Comparison of ENCODE assay signal across 2 cellular contexts in the genomic region with DNA sequence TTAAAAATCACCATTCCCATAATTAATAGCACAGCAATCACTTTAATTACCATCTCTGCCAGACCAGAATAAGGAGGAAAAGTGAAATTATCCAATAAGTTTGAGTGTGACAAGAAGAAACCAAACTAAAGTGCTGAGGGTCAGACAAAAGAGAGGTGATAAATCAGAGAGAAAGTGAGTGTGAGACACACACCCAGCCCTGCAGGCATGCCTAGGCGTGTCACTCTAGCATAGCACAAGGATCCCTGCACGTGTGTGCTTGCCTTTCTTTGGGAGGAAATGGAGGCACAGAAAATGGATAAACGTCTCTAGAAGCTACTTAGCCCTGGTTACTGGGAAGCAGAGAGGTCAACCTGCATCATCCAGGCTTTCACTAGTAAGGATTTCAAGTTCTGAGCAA.
A peak's percentile ranks its signal among the peaks of the same experiment; 100 is the strongest.
TF ChIP-seq lines count a peak whose summit lies in the region.

No MANE protein-coding gene starts in this region.

TF ChIP-seq in HEK293, 187 proteins besides CTCF, POLR2A, EP300 and RAD21:
- TF ChIP-seq ZNF133 (tag by site-specific recombination; IDR thresholded peaks at IDR 0.05) = no peak
- no peak for TF ChIP-seq ZNF211 (tag by site-specific recombination; IDR thresholded peaks at IDR 0.05; ENCODE audit: low read depth)
- TF ChIP-seq ZNF350 (tag by site-specific recombination; IDR thresholded peaks at IDR 0.05) = no peak
- peak; percentile 43; the same call in 1 of the 2 replicates for TF ChIP-seq PRDM1 (tag by site-specific recombination; IDR thresholded peaks at IDR 0.05)
- TF ChIP-seq KLF1 (tag by site-specific recombination; IDR thresholded peaks at IDR 0.05) = peak; percentile 60; the same call in 1 of the 2 replicates
- no peak for TF ChIP-seq PRDM10 (tag by site-specific recombination; IDR thresholded peaks at IDR 0.05)
- TF ChIP-seq, protein P1, sequence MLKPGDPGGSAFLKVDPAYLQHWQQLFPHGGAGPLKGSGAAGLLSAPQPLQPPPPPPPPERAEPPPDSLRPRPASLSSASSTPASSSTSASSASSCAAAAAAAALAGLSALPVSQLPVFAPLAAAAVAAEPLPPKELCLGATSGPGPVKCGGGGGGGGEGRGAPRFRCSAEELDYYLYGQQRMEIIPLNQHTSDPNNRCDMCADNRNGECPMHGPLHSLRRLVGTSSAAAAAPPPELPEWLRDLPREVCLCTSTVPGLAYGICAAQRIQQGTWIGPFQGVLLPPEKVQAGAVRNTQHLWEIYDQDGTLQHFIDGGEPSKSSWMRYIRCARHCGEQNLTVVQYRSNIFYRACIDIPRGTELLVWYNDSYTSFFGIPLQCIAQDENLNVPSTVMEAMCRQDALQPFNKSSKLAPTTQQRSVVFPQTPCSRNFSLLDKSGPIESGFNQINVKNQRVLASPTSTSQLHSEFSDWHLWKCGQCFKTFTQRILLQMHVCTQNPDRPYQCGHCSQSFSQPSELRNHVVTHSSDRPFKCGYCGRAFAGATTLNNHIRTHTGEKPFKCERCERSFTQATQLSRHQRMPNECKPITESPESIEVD (tag by site-specific recombination; IDR thresholded peaks at IDR 0.05) = peak; percentile 39; the same call in 1 of the 2 replicates
- no peak for TF ChIP-seq ZNF423 (tag by site-specific recombination; IDR thresholded peaks at IDR 0.05)
- TF ChIP-seq ZNF280C (tag by site-specific recombination; IDR thresholded peaks at IDR 0.05) = no peak
- no peak for TF ChIP-seq ZNF366 (tag by site-specific recombination; conservative IDR thresholded peaks at IDR 0.05)
- peak; percentile 50; the same call in 1 of the 2 replicates for TF ChIP-seq KLF9 (tag by site-specific recombination; IDR thresholded peaks at IDR 0.05; ENCODE audit: low read depth)
- TF ChIP-seq ZNF624 (tag by site-specific recombination; IDR thresholded peaks at IDR 0.05) = no peak
- no peak for TF ChIP-seq ZNF112 (tag by site-specific recombination; IDR thresholded peaks at IDR 0.05)
- TF ChIP-seq REST (tag by site-specific recombination; IDR thresholded peaks at IDR 0.05) = no peak
- no peak for TF ChIP-seq ZNF677 (tag by site-specific recombination; IDR thresholded peaks at IDR 0.05)

TF ChIP-seq in WTC11, 78 proteins besides CTCF, POLR2A, EP300 and RAD21:
- TF ChIP-seq GRHL2 (CRISPR knock-in tag; IDR thresholded peaks at IDR 0.05; ENCODE audit: insufficient replicate concordance, severe bottlenecking) (no peak), ZNF416 (CRISPR knock-in tag; IDR thresholded peaks at IDR 0.05) (no peak), TEAD1 (CRISPR knock-in tag; IDR thresholded peaks at IDR 0.05) (no peak), HMGXB4 (CRISPR knock-in tag; IDR thresholded peaks at IDR 0.05) (no peak), CREB1 (CRISPR knock-in tag; IDR thresholded peaks at IDR 0.05) (no peak), ZNF396 (CRISPR knock-in tag; IDR thresholded peaks at IDR 0.05; ENCODE audit: borderline replicate concordance) (no peak), E2F4 (CRISPR knock-in tag; IDR thresholded peaks at IDR 0.05; ENCODE audit: borderline replicate concordance, low read depth) (no peak), HMGA2 (CRISPR knock-in tag; IDR thresholded peaks at IDR 0.05) (no peak), ZNF512 (CRISPR knock-in tag; IDR thresholded peaks at IDR 0.05; ENCODE audit: borderline replicate concordance) (no peak), ZNF232 (CRISPR knock-in tag; IDR thresholded peaks at IDR 0.05) (no peak), NFE2L1 (CRISPR knock-in tag; IDR thresholded peaks at IDR 0.05) (no peak), ERG (CRISPR knock-in tag; IDR thresholded peaks at IDR 0.05) (no peak), ELF4 (CRISPR knock-in tag; IDR thresholded peaks at IDR 0.05; ENCODE audit: low read depth) (no peak)
- TF ChIP-seq, protein P2, sequence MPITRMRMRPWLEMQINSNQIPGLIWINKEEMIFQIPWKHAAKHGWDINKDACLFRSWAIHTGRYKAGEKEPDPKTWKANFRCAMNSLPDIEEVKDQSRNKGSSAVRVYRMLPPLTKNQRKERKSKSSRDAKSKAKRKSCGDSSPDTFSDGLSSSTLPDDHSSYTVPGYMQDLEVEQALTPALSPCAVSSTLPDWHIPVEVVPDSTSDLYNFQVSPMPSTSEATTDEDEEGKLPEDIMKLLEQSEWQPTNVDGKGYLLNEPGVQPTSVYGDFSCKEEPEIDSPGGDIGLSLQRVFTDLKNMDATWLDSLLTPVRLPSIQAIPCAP (CRISPR knock-in tag; IDR thresholded peaks at IDR 0.05) = no peak
- TF ChIP-seq, protein P3, sequence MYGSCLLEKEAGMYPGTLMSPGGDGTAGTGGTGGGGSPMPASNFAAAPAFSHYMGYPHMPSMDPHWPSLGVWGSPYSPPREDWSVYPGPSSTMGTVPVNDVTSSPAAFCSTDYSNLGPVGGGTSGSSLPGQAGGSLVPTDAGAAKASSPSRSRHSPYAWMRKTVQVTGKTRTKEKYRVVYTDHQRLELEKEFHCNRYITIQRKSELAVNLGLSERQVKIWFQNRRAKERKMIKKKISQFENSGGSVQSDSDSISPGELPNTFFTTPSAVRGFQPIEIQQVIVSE (CRISPR knock-in tag; IDR thresholded peaks at IDR 0.05; ENCODE audit: borderline replicate concordance) = no peak
- TF ChIP-seq, protein P4, sequence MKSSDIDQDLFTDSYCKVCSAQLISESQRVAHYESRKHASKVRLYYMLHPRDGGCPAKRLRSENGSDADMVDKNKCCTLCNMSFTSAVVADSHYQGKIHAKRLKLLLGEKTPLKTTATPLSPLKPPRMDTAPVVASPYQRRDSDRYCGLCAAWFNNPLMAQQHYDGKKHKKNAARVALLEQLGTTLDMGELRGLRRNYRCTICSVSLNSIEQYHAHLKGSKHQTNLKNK (CRISPR knock-in tag; IDR thresholded peaks at IDR 0.05) = no peak
